Comparison of ENCODE assay signal across 34 cellular contexts in genomic region chr5:57133574-57133973, GRCh38.
"Had no signal": no experiment of that assay in that cellular context is flagged by ENCODE, and none has a peak within 500 bp of the region (broad histone marks: within the 10 kb centered on the region; RNA-seq: fewer than 3 reads in every experiment).

No MANE protein-coding gene starts in this region.

- H3K36me3 ChIP-seq: adrenal gland, ascending aorta, brain microvascular endothelial cell, breast epithelium, cardiac muscle cell had no signal

- H3K9me3 ChIP-seq: adrenal gland, ascending aorta, body of pancreas, breast epithelium had no signal

- H3K27ac ChIP-seq: adrenal gland, ascending aorta, body of pancreas, brain microvascular endothelial cell, breast epithelium, cardiac muscle cell had no signal

- DNase-seq: activated effector memory CD4-positive, alpha-beta T cell treated with anti-CD3 and anti-CD28 coated beads, Interleukin-2, amount 50 U/mL, for 16 hours; activated effector memory CD4-positive, alpha-beta T cell treated with Interleukin-2 at 50 U/mL for 16 hours; activated gamma-delta T cell; activated gamma-delta T cell treated with Interleukin-2 at 50 U/mL for 16 hours; activated naive CD4-positive, alpha-beta T cell; activated naive CD4-positive, alpha-beta T cell treated with anti-CD3 and anti-CD28 coated beads for 36 hours; activated naive CD4-positive, alpha-beta T cell treated with anti-CD3 and anti-CD28 coated beads, Interleukin-2, amount 10 ng/mL, durations not matched to agents 7 days and 5 days; activated naive CD4-positive, alpha-beta T cell treated with anti-CD3 and anti-CD28 coated beads, Interleukin-2, amount 50 U/mL, for 16 hours; activated naive CD4-positive, alpha-beta T cell treated with Interleukin-2 at 50 U/mL for 16 hours; activated naive CD8-positive, alpha-beta T cell treated with anti-CD3 and anti-CD28 coated beads for 36 hours; activated naive CD8-positive, alpha-beta T cell treated with anti-CD3 and anti-CD28 coated beads, Interleukin-2, amount 10 ng/mL, durations not matched to agents 7 days and 5 days; activated naive CD8-positive, alpha-beta T cell treated with anti-CD3 and anti-CD28 coated beads, Interleukin-2, amount 50 U/mL, for 24 hours; activated T-cell treated with anti-CD3 and anti-CD28 coated beads, Interleukin-2, amount 50 U/mL, for 1 hour; activated T-cell treated with anti-CD3 and anti-CD28 coated beads, Interleukin-2, amount 50 U/mL, for 24 hours; activated T-cell treated with anti-CD3 and anti-CD28 coated beads, Interleukin-2, amount 50 U/mL, for 4 hours; activated T-cell treated with anti-CD3 and anti-CD28 coated beads, Interleukin-2, amount 50 U/mL, for 48 hours; activated T-cell treated with anti-CD3 and anti-CD28 coated beads, Interleukin-2, amount 50 U/mL, for 72 hours; adrenal gland; amniotic stem cell; amygdala; anterior cingulate cortex; aorta; body of pancreas; brain microvascular endothelial cell; caudate nucleus; central memory CD4-positive, alpha-beta T cell; cerebellar nuclear complex had no signal

- FAIRE-seq: astrocyte, bronchial epithelial cell had no signal

- ATAC-seq: activated naive CD4-positive, alpha-beta T cell treated with anti-CD3 and anti-CD28 coated beads, Interleukin-2, amount 50 U/mL, for 72 hours; activated naive CD8-positive, alpha-beta T cell treated with anti-CD3 and anti-CD28 coated beads, Interleukin-2, amount 50 U/mL, for 24 hours; activated T-cell treated with anti-CD3 and anti-CD28 coated beads, Interleukin-2, amount 50 U/mL, for 4 hours; activated T-cell treated with anti-CD3 and anti-CD28 coated beads, Interleukin-2, amount 50 U/mL, for 72 hours; activated T-helper 17 cell treated with anti-CD3 and anti-CD28 coated beads, Interleukin-2, amount 50 U/mL, for 72 hours; body of pancreas had no signal

- H3K4me3 ChIP-seq: adrenal gland, ascending aorta, body of pancreas, breast epithelium, cardiac muscle cell had no signal

- H3K27me3 ChIP-seq: adrenal gland, ascending aorta, body of pancreas, brain microvascular endothelial cell, breast epithelium, cardiac muscle cell had no signal

- H3K4me1 ChIP-seq: adrenal gland, ascending aorta, body of pancreas, breast epithelium had no signal
